15 cellular contexts compared by ENCODE assay signal in genomic region chr4:165118256-165118909, GRCh38. TPM values are rescaled to one million over a fixed set of nuclear protein-coding genes. Genes with fewer than 3 reads are reported as not detected.
A peak's percentile ranks its signal among the peaks of the same experiment; 100 is the strongest.
DNase-seq lines count a peak whose midpoint lies in the region; ATAC-seq and TF ChIP-seq lines count a peak whose summit lies in the region.
"Had no signal": no experiment of that assay in that cellular context is flagged by ENCODE, and none has a peak within 500 bp of the region (broad histone marks: within the 10 kb centered on the region; RNA-seq: fewer than 3 reads in every experiment).

No MANE protein-coding gene starts in this region.

- H3K9me3 ChIP-seq in vagina = no peaks in the 10 kb centered on the region
- H3K9me3 ChIP-seq: ascending aorta, lower lobe of right lung had no signal

- ATAC-seq in GM19328 (IDR thresholded peaks at IDR 0.05; ENCODE audit: unreplicated experiment) (peak; percentile 77), HG02588 (IDR thresholded peaks at IDR 0.05; ENCODE audit: unreplicated experiment) (peak; percentile 77), HG03175 (IDR thresholded peaks at IDR 0.05; ENCODE audit: unreplicated experiment) (peak; percentile 81)
- ATAC-seq: lower lobe of right lung had no signal

- intact Hi-C loops in vagina (cut with DNase I) = no loop called here

- CTCF ChIA-PET in GM10248 (lab: Yijun Ruan, JAX) = interaction anchor here (0.6 to 5.1 kb wide), 6 partner anchors 9 to 299 kb away, joined by 3 to 52 read pairs (median 4); no protein-coding TSS in a partner anchor

- no peaks in the 10 kb centered on the region for H3K36me3 ChIP-seq in vagina
- H3K36me3 ChIP-seq: ascending aorta, lower lobe of right lung had no signal

- TF ChIP-seq CTCF in GM10248 (IDR thresholded peaks at IDR 0.05; ENCODE audit: control extremely low read depth, extremely low read depth, low read depth, missing control alignments) = no peak
- no peak for TF ChIP-seq CTCF in vagina (IDR thresholded peaks at IDR 0.05)

- H3K4me1 ChIP-seq in vagina = peaks cover 4% of the 10 kb centered on the region
- H3K4me1 ChIP-seq: ascending aorta had no signal

- no peak overlapping the region for H3K27ac ChIP-seq in vagina
- H3K27ac ChIP-seq: ascending aorta, GM23248, hepatocyte, lower lobe of right lung had no signal

- TF ChIP-seq POLR2A in vagina (IDR thresholded peaks at IDR 0.05) = no peak

- POLR2A ChIA-PET in GM10248 (lab: Yijun Ruan, JAX) = no interaction called here

- peak; percentile 36 for DNase-seq in GM10248 (ENCODE audit: extremely low spot score)
- no peak for DNase-seq in NCI-H146 (lab: John Stamatoyannopoulos, UW)
- DNase-seq in vagina (ENCODE audit: extremely low spot score in 2 of 2) = no peak
- DNase-seq in NCI-H1417 (lab: John Stamatoyannopoulos, UW) = no peak
- DNase-seq in NCI-H774 (lab: John Stamatoyannopoulos, UW) = no peak
- DNase-seq: activated CD8-positive, alpha-beta memory T cell treated with anti-CD3 and anti-CD28 coated beads, Interleukin-2, amount 50 U/mL, for 48 hours; GM23248; KBM-7; lower lobe of right lung; NCI-H2081 had no signal

- H3K4me3 ChIP-seq in vagina = no peak overlapping the region
- H3K4me3 ChIP-seq: ascending aorta, GM23248, hepatocyte, lower lobe of right lung had no signal

- no peaks in the 10 kb centered on the region for H3K27me3 ChIP-seq in vagina
- H3K27me3 ChIP-seq: ascending aorta, hepatocyte had no signal

RNA-seq across cellular contexts. Expression of gene TMEM192, which starts 5.7 kb away (rescaled TPM):
- 7.1 TPM for total RNA-seq in vagina
